ENCODE assay signal across 11 cellular contexts in the genomic region with DNA sequence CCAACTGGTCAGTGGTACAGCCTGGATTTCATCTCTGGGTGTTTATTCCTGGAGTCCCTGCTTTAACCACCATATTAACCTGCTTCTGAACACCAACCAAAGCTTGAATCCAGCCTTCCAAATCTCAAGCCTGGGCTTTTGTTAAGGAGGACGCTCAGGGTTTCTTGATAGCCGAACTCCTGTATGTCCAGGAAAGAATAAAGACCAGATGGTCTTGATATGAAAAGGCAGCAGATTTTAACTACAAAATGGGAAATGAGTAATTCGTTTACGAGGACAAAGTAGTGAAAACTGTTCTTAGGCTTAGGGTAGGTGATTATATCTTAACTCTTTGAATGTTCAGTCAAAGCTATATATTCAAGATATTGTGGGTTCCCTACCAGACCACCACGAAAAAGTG.
"Had no signal": no experiment of that assay in that cellular context is flagged by ENCODE, and none has a peak within 500 bp of the region (broad histone marks: within the 10 kb centered on the region; RNA-seq: fewer than 3 reads in every experiment).

No MANE protein-coding gene starts in this region.

- H3K4me1 ChIP-seq: HAP-1 had no signal

- H3K9me3 Mint-ChIP-seq: GM23338, H9, HFFc6 had no signal

- H3K4me3 Mint-ChIP-seq: GM23338, H9, HFFc6 had no signal

- H3K27ac Mint-ChIP-seq: GM23338, HFFc6 had no signal

- DNase-seq: GM23248, GOT3, H7, H9, HCEC 1CT, HFFc6 had no signal

- ATAC-seq: GM23338, HCT116 had no signal

- FAIRE-seq: H1, H54 had no signal

- H3K27ac ChIP-seq: GM23248 had no signal

- H3K9ac ChIP-seq: GM23248 had no signal

- H3K4me2 ChIP-seq: GM23338 had no signal

- H2AFZ ChIP-seq: GM23248, GM23338 had no signal

- H3K4me1 Mint-ChIP-seq: H9 had no signal

- H3K9me3 ChIP-seq: HAP-1 had no signal

- H3K36me3 ChIP-seq: HAP-1 had no signal

- H3K4me3 ChIP-seq: GM23248, GM23338, HAP-1 had no signal
